ENCODE assay signal across 18 cellular contexts in the genomic region with DNA sequence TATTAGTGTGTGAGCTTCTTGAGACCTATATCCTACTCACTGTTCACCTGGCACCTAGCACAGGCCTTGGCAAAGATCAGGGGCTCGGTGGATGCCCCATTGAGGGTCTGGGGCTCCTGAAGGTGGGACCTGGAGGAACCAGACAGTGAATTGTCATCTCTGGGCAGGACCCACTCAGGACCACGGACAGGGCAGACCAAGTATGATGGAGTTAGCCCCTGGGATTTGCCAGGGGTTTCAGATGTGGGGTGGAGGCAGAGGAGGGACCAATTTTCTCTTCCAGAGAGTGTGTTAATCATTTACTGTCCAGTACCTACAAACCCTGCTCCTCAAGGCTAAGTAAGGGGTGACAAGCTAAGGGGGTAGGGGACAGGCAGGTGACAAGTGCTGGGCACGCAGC.
"Had no signal": no experiment of that assay in that cellular context is flagged by ENCODE, and none has a peak within 500 bp of the region (broad histone marks: within the 10 kb centered on the region; RNA-seq: fewer than 3 reads in every experiment).

No MANE protein-coding gene starts in this region.

- H3K9me3 Mint-ChIP-seq: IgD-negative memory B cell had no signal

- DNase-seq: KBM-7, MV-4-11, NCI-H1048, NCI-H1105, NCI-H1417, NCI-H1436 treated with DMSO at 0.1 percent for 48 hours, NCI-H1694, NCI-H187 treated with DMSO at 0.1 percent for 48 hours, NCI-H2029 treated with DMSO at 0.1 percent for 48 hours, NCI-H2171 treated with DMSO at 0.1 percent for 48 hours, NCI-H2227 treated with DMSO at 0.1 percent for 48 hours, NCI-H524, NCI-H526 treated with DMSO at 0.1 percent for 48 hours, NCI-H748 treated with DMSO at 0.1 percent for 48 hours, SHP77 had no signal

- H3K27ac ChIP-seq: RWPE1 had no signal

- H3K27ac Mint-ChIP-seq: IgD-negative memory B cell had no signal

- H3K36me3 Mint-ChIP-seq: IgD-negative memory B cell had no signal

- ATAC-seq: Panc1 had no signal

- H3K4me3 Mint-ChIP-seq: IgD-negative memory B cell had no signal

- H3K4me1 Mint-ChIP-seq: IgD-negative memory B cell had no signal
